ENCODE assay signal across 11 cellular contexts in the genomic region with DNA sequence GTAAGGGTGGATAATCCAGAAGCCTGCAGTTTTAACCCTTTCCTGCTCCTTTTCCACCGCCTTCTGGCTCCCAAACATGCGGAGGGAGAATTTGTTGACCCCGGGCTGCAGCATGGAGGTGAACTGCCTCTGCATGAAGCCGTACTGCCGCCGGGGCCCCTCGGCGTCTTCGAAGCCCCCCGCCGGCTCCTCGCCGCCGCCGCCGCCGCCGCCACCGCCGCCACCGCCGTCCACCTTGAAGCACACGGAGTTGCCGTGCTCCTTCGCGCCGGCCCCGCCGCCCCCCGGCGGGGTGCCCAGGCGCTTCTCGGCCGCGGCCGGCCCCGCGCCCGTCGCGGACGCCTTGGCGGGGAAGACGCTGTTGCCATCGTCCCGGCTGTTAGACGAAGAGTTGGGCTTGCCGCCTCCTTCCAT. TPM values are rescaled to one million over a fixed set of nuclear protein-coding genes. Genes with fewer than 3 reads are reported as not detected.
DNase-seq lines count a peak whose midpoint lies in the region; ATAC-seq and TF ChIP-seq lines count a peak whose summit lies in the region.
"Had no signal": no experiment of that assay in that cellular context is flagged by ENCODE, and none has a peak within 500 bp of the region (broad histone marks: within the 10 kb centered on the region; RNA-seq: fewer than 3 reads in every experiment).

No MANE protein-coding gene starts in this region.

- DNase-seq in heart left ventricle, result no peak
- DNase-seq in Right ventricle myocardium inferior (ENCODE audit: missing footprints), result no peak
- DNase-seq in NCI-H2107 (lab: John Stamatoyannopoulos, UW), result no peak
- DNase-seq in activated CD8-positive, alpha-beta memory T cell treated with anti-CD3 and anti-CD28 coated beads, Interleukin-2, amount 50 U/mL, for 48 hours, result no peak
- no peak for DNase-seq in activated CD4-positive, alpha-beta T cell treated with anti-CD3 and anti-CD28 coated beads, Interleukin-2, amount 50 U/mL, for 48 hours

- peak overlapping the region in 9 of 12 donors; percentile 13 to 52 (median 29) for H3K4me3 ChIP-seq in heart left ventricle
- H3K4me3 ChIP-seq in urinary bladder (ENCODE audit: low read depth, low read length), result peak overlapping the region; percentile 18
- H3K4me3 ChIP-seq: HAP-1 had no signal

- peaks cover 4 to 56% (median 23%) of the 10 kb centered on the region in 9 donors for H3K27me3 ChIP-seq in heart left ventricle

- intact Hi-C loops in heart left ventricle (cut with DNase I), result loop anchor here in 5 of 10 donors (1.0 to 5.0 kb wide), 3 partner anchors 657 to 658 kb away; no protein-coding TSS in a partner anchor
- intact Hi-C loops in Right ventricle myocardium inferior (cut with DNase I), result loop anchor here (2.0 to 10.0 kb wide), 2 partner anchors 151 to 657 kb away; no protein-coding TSS in a partner anchor

- no peaks in the 10 kb centered on the region for H3K36me3 Mint-ChIP-seq in nephron (ENCODE audit: low read depth)
- H3K36me3 Mint-ChIP-seq: activated naive CD8-positive, alpha-beta T cell treated with anti-CD3 and anti-CD28 coated beads for 36 hours had no signal

- peaks cover 0 to 19% (median 7%) of the 10 kb centered on the region in 12 donors for H3K4me1 ChIP-seq in heart left ventricle
- H3K4me1 ChIP-seq in urinary bladder (ENCODE audit: insufficient read depth), result no peaks in the 10 kb centered on the region
- H3K4me1 ChIP-seq: HAP-1 had no signal

- no peak overlapping the region for H3K27ac ChIP-seq in heart left ventricle
- H3K27ac ChIP-seq in cingulate gyrus (ENCODE audit: low read depth, low read length), result peak overlapping the region; percentile 10
- H3K27ac ChIP-seq in urinary bladder (ENCODE audit: low read depth), result no peak overlapping the region

- no peak overlapping the region for H3K27ac Mint-ChIP-seq in nephron
- H3K27ac Mint-ChIP-seq: activated naive CD8-positive, alpha-beta T cell treated with anti-CD3 and anti-CD28 coated beads for 36 hours had no signal

- no peak for TF ChIP-seq CTCF in heart left ventricle (IDR thresholded peaks at IDR 0.05)
- TF ChIP-seq CTCF in nephron (IDR thresholded peaks at IDR 0.05; ENCODE audit: unreplicated experiment in 3 of 3), result no peak

- H3K9me3 ChIP-seq in heart left ventricle, result no peaks in the 10 kb centered on the region
- H3K9me3 ChIP-seq: HAP-1 had no signal

- TF ChIP-seq POLR2A in heart left ventricle (IDR thresholded peaks at IDR 0.05), result no peak

- WGBS in heart left ventricle, 4 donors, result 2 to 4% (median 3%) methylated on average over 8 to 48 of the region's 48 CpGs
- WGBS in urinary bladder, result under 1% methylated on average over 48 of the region's 48 CpGs

- H3K36me3 ChIP-seq in heart left ventricle (no peaks in the 10 kb centered on the region), urinary bladder (ENCODE audit: insufficient read depth) (no peaks in the 10 kb centered on the region)
- H3K36me3 ChIP-seq: HAP-1 had no signal

- peaks cover 49% of the 10 kb centered on the region for H3K27me3 Mint-ChIP-seq in nephron (ENCODE audit: low read depth)

- H3K9me3 Mint-ChIP-seq in nephron, result no peaks in the 10 kb centered on the region

- ATAC-seq in heart left ventricle (no peak), Right ventricle myocardium inferior (no peak)

- H3K4me3 Mint-ChIP-seq in nephron, result peak overlapping the region; percentile 56 to 75 (median 62)
- H3K4me3 Mint-ChIP-seq: activated naive CD8-positive, alpha-beta T cell treated with anti-CD3 and anti-CD28 coated beads for 36 hours had no signal

- peaks cover 14% of the 10 kb centered on the region for H3K4me1 Mint-ChIP-seq in nephron
- H3K4me1 Mint-ChIP-seq: activated naive CD8-positive, alpha-beta T cell treated with anti-CD3 and anti-CD28 coated beads for 36 hours had no signal

RNA-seq across cellular contexts. Expression of a gene that starts 0.5 kb away (rescaled TPM):
- total RNA-seq in heart left ventricle (under 1 TPM in 4 of 9 donors, not detected in 5; 0.09 to 0.41 (median 0.14) TPM), Right ventricle myocardium inferior (not detected), urinary bladder (0.26 TPM)
- polyA plus RNA-seq in heart left ventricle (under 1 TPM in 1 of 2 donors, not detected in 1; 0.43 TPM), urinary bladder (0.04 TPM)
- total RNA-seq: activated naive CD8-positive, alpha-beta T cell treated with anti-CD3 and anti-CD28 coated beads for 36 hours; kidney had no signal
